ENCODE assay signal across 8 cellular contexts in genomic region chr18:59056706-59057492, GRCh38.
DNase-seq lines count a peak whose midpoint lies in the region; ATAC-seq, FAIRE-seq and TF ChIP-seq lines count a peak whose summit lies in the region.

No MANE protein-coding gene starts in this region.

- TF ChIP-seq EP300 in GM12878 (IDR thresholded peaks at IDR 0.05; ENCODE audit: borderline replicate concordance in 1 of 2, control insufficient read depth in 1 of 2, low read depth in 2 of 2, low read length in 2 of 2), result no peak

- TF ChIP-seq CTCF in GM13977 (IDR thresholded peaks at IDR 0.05; ENCODE audit: extremely low read depth, insufficient read depth, missing control alignments), result peak; percentile 78
- peak; percentile 81 to 92 (median 91) for TF ChIP-seq CTCF in GM12878 (IDR thresholded peaks at IDR 0.05 in 2 of 3, conservative IDR thresholded peaks at IDR 0.05 in 1 of 3; ENCODE audit: control insufficient read depth in 2 of 3, extremely low read depth in 1 of 3, insufficient read depth in 1 of 3, low read depth in 3 of 3, low read length in 3 of 3)

- no peaks in the 10 kb centered on the region; the same call in 1 of the 2 replicates for H3K4me1 ChIP-seq in GM12878 (ENCODE audit: control insufficient read depth, insufficient read depth, low read length)

- peak; percentile 31 for DNase-seq in AG08396 (ENCODE audit: low spot score)
- DNase-seq in GM13977 (ENCODE audit: low spot score), result peak; percentile 42
- peak; percentile 39 for DNase-seq in Jurkat, Clone E6-1 (ENCODE audit: low read depth, low spot score)
- peak; percentile 4 for DNase-seq in RKO (ENCODE audit: low spot score)
- DNase-seq in GM12878 (ENCODE audit: low read depth, low spot score), result no peak
- DNase-seq in iPS DF 4.7 (ENCODE audit: extremely low read depth, low spot score), result peak; percentile 19
- no peak for DNase-seq in NCI-H2227 treated with DMSO at 0.1 percent for 48 hours (lab: John Stamatoyannopoulos, UW)

- H3K27me3 ChIP-seq in GM12878 (replicated peaks in 1 of 2; ENCODE audit: control insufficient read depth in 2 of 2, insufficient read depth in 2 of 2, low read length in 1 of 2), result no peaks in the 10 kb centered on the region; a peak in 1 of 4 replicates

- H3K4me1 Mint-ChIP-seq in stimulated activated memory B cell treated with anti-CD40 and anti-IgM and Interleukin-4, amounts not matched to agents 10 μg/mL and 1 μg/mL and 100 μg/mL, for 72 hours, result peaks cover 26% of the 10 kb centered on the region

- H3K9me3 Mint-ChIP-seq in stimulated activated memory B cell treated with anti-CD40 and anti-IgM and Interleukin-4, amounts not matched to agents 10 μg/mL and 1 μg/mL and 100 μg/mL, for 72 hours, result peaks cover 2% of the 10 kb centered on the region

- peak overlapping the region; percentile 80 for H3K27ac Mint-ChIP-seq in stimulated activated memory B cell treated with anti-CD40 and anti-IgM and Interleukin-4, amounts not matched to agents 10 μg/mL and 1 μg/mL and 100 μg/mL, for 72 hours

- H3K4me2 ChIP-seq in GM12878 (ENCODE audit: control insufficient read depth, insufficient read depth), result no peak overlapping the region

- no peaks in the 10 kb centered on the region for H4K20me1 ChIP-seq in GM12878 (ENCODE audit: control insufficient read depth, insufficient read depth)

- RAD21 ChIA-PET in GM12878 (lab: Charles Lee; ENCODE audit: unreplicated experiment), result interaction anchor here (0.6 to 3.9 kb wide), 8 partner anchors 28 to 288 kb away, joined by 3 to 20 read pairs (median 4); no protein-coding TSS in a partner anchor

- no peaks in the 10 kb centered on the region; the same call in 2 of the 3 replicates for H3K9me3 ChIP-seq in GM12878 (replicated peaks; ENCODE audit: control insufficient read depth, insufficient read depth, low read length)

- no TSS peak for BruUV-seq in GM12878 (replicated peaks; lab: Mats Ljungman, UMichigan)

- no peak overlapping the region for H3K4me3 Mint-ChIP-seq in stimulated activated memory B cell treated with anti-CD40 and anti-IgM and Interleukin-4, amounts not matched to agents 10 μg/mL and 1 μg/mL and 100 μg/mL, for 72 hours

- no peak overlapping the region for H3K27ac ChIP-seq in GM12878 (ENCODE audit: control insufficient read depth, insufficient read depth)

- peak; percentile 98 for ATAC-seq in GM12878
- ATAC-seq in stimulated activated memory B cell treated with anti-CD40 and anti-IgM and Interleukin-4, amounts not matched to agents 10 μg/mL and 1 μg/mL and 100 μg/mL, for 72 hours, result peak; percentile 85

- FAIRE-seq in GM12878 (lab: Jason Lieb, UNC), result peak; percentile 81

- POLR2A ChIA-PET in GM12878 (lab: Charles Lee), result no interaction called here

- no peaks in the 10 kb centered on the region for H3K36me3 Mint-ChIP-seq in stimulated activated memory B cell treated with anti-CD40 and anti-IgM and Interleukin-4, amounts not matched to agents 10 μg/mL and 1 μg/mL and 100 μg/mL, for 72 hours

- CTCF ChIA-PET in GM12878 (lab: Yijun Ruan, JAX), result interaction anchor here (1.0 to 9.5 kb wide), 7 partner anchors 14 to 288 kb away, joined by 5 to 118 read pairs (median 8); no protein-coding TSS in a partner anchor

- H3K9ac ChIP-seq in GM12878 (ENCODE audit: control insufficient read depth, insufficient read depth, low read length), result no peak overlapping the region

- in situ Hi-C loops in GM13977 (cut with MboI; ENCODE audit: low pct_unique_long_range_greater_than_20kb, low sequenced_read_pairs, unreplicated experiment) (loop anchor here (25.0 kb wide), 1 partner anchor 520 kb away; no protein-coding TSS in a partner anchor), GM12878 (cut with MboI) (loop anchor here (5.0 to 25.0 kb wide), 2 partner anchors 275 to 570 kb away; no protein-coding TSS in a partner anchor)

- TF ChIP-seq POLR2A in GM12878 (IDR thresholded peaks at IDR 0.05; ENCODE audit: low read depth, low read length), result no peak

- H3K36me3 ChIP-seq in GM12878 (ENCODE audit: control insufficient read depth in 2 of 2, insufficient read depth in 2 of 2, low read length in 1 of 2), result no peaks in the 10 kb centered on the region

- H3K27me3 Mint-ChIP-seq in stimulated activated memory B cell treated with anti-CD40 and anti-IgM and Interleukin-4, amounts not matched to agents 10 μg/mL and 1 μg/mL and 100 μg/mL, for 72 hours, result no peaks in the 10 kb centered on the region

- H3K79me2 ChIP-seq in GM12878 (ENCODE audit: control insufficient read depth, insufficient read depth, low read length), result no peaks in the 10 kb centered on the region

- WGBS in GM12878 (ENCODE audit: insufficient coverage, insufficient replicate concordance, low lambda C conversion rate, missing lambda C conversion rate), result 48% methylated on average over 15 of the region's 15 CpGs

- intact Hi-C loops in GM12878 (cut with micrococcal nuclease; ENCODE audit: unreplicated experiment), result loop anchor here (1.0 to 10.0 kb wide), 3 partner anchors 276 to 532 kb away; no protein-coding TSS in a partner anchor

- H3K4me3 ChIP-seq in Jurkat, Clone E6-1 (ENCODE audit: low read length), result no peak overlapping the region
- H3K4me3 ChIP-seq in GM12878, result no peak overlapping the region

- TF ChIP-seq RAD21 in GM12878 (IDR thresholded peaks at IDR 0.05; ENCODE audit: insufficient read depth, low read depth, low read length), result peak; percentile 96

- SMC1A ChIA-PET in GM12878 (lab: Charles Lee; ENCODE audit: uncharacterized antibody, unreplicated experiment), result interaction anchor here (0.6 to 1.9 kb wide), 9 partner anchors 8 to 289 kb away, joined by 3 to 8 read pairs (median 4); no protein-coding TSS in a partner anchor

- no peak overlapping the region for H2AFZ ChIP-seq in GM12878 (ENCODE audit: control insufficient read depth, low read depth, low read length)

TF ChIP-seq in GM12878, 131 proteins besides CTCF, POLR2A, EP300 and RAD21:
- TF ChIP-seq POLR2AphosphoS5 (IDR thresholded peaks at IDR 0.05; ENCODE audit: low read length), result no peak
- 0 out of 3 replicates have a peak, but pooled peaks have one; percentile 10 for TF ChIP-seq POU2F2 (IDR thresholded peaks at IDR 0.05; ENCODE audit: borderline replicate concordance, low read depth, low read length)
- TF ChIP-seq SMC3 (IDR thresholded peaks at IDR 0.05; ENCODE audit: borderline replicate concordance, low read length), result peak; percentile 99
- no peak for TF ChIP-seq HDGF (IDR thresholded peaks at IDR 0.05)
- TF ChIP-seq, protein P1, sequence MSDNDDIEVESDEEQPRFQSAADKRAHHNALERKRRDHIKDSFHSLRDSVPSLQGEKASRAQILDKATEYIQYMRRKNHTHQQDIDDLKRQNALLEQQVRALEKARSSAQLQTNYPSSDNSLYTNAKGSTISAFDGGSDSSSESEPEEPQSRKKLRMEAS (IDR thresholded peaks at IDR 0.05; ENCODE audit: low read depth, low read length), result 0 out of 2 replicates have a peak, but pooled peaks have one; percentile 13
- TF ChIP-seq SMARCA5 (IDR thresholded peaks at IDR 0.05), result no peak
- no peak for TF ChIP-seq NFXL1 (IDR thresholded peaks at IDR 0.05; ENCODE audit: borderline replicate concordance)
- peak; percentile 59; the same call in 1 of the 2 replicates for TF ChIP-seq YY1 (IDR thresholded peaks at IDR 0.05; ENCODE audit: low read depth, low read length)
- TF ChIP-seq FOXM1 (IDR thresholded peaks at IDR 0.05; ENCODE audit: low read depth, low read length), result 0 out of 2 replicates have a peak, but pooled peaks have one; percentile 44

Comparison
In these comparisons a context has a peak if more than half of its experiments do, and no peak if none do; other contexts are left out.
1. DNase-seq: peak in AG08396 (single experiment), GM13977 (single experiment), Jurkat, Clone E6-1 (single experiment), RKO (single experiment) and iPS DF 4.7 (single experiment); none in GM12878 (single experiment) and NCI-H2227 treated with DMSO at 0.1 percent for 48 hours (single experiment).